In the genomic region with DNA sequence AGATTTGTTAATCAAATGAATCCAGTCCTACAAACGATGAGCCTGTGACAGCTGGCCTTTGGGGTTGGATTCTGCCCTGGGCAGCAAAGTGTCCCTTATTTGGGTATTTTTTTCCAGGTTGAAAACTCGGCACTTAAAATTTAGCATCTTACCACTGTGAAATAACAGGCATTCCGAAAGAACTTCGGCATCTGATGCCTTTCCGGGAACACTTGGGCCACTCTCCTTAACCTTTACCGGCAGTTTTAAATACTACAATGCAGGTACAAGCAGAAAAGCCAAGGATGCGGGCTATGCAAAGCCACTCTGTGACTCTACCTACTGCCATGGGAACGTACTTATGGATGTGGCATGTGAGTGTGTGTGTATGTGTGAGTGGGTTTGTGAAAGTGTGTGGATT, we compare ENCODE assay signal across 14 cellular contexts. TPM values are rescaled to one million over a fixed set of nuclear protein-coding genes. Genes with fewer than 3 reads are reported as not detected.
DNase-seq lines count a peak whose midpoint lies in the region; ATAC-seq and TF ChIP-seq lines count a peak whose summit lies in the region.
"Had no signal": no experiment of that assay in that cellular context is flagged by ENCODE, and none has a peak within 500 bp of the region (broad histone marks: within the 10 kb centered on the region; RNA-seq: fewer than 3 reads in every experiment).

No MANE protein-coding gene starts in this region.

- peaks cover 0 to 16% of the 10 kb centered on the region in 2 donors for H3K27me3 ChIP-seq in breast epithelium
- peaks cover 57% of the 10 kb centered on the region for H3K27me3 ChIP-seq in iPS-20b (ENCODE audit: insufficient read depth, low read length)
- H3K27me3 ChIP-seq in thyroid gland, result no peaks in the 10 kb centered on the region

- ATAC-seq in HG02973 (IDR thresholded peaks at IDR 0.05; ENCODE audit: unreplicated experiment) (no peak), HG02852 (IDR thresholded peaks at IDR 0.05; ENCODE audit: unreplicated experiment) (no peak)
- ATAC-seq: activated CD4-positive, CD25-positive, alpha-beta regulatory T cell treated with anti-CD3 and anti-CD28 coated beads, Interleukin-2, amount 50 U/mL, for 24 hours; activated naive CD4-positive, alpha-beta T cell treated with anti-CD3 and anti-CD28 coated beads, Interleukin-2, amount 50 U/mL, for 72 hours had no signal

- H3K4me1 ChIP-seq in breast epithelium, result no peaks in the 10 kb centered on the region
- peaks cover 47% of the 10 kb centered on the region for H3K4me1 ChIP-seq in iPS-20b (ENCODE audit: insufficient read depth, low read length)
- peaks cover 19 to 39% of the 10 kb centered on the region in 2 donors for H3K4me1 ChIP-seq in thyroid gland

- H3K9me3 ChIP-seq in breast epithelium, result no peaks in the 10 kb centered on the region
- H3K9me3 ChIP-seq in iPS-20b (ENCODE audit: insufficient read depth, low read depth, low read length), result no peaks in the 10 kb centered on the region
- no peaks in the 10 kb centered on the region for H3K9me3 ChIP-seq in thyroid gland

- no peak overlapping the region for H3K27ac ChIP-seq in breast epithelium
- no peak overlapping the region for H3K27ac ChIP-seq in iPS-20b (ENCODE audit: low read length)
- H3K27ac ChIP-seq in thyroid gland, result peak overlapping the region in 2 of 3 donors; percentile 8 to 14
- H3K27ac ChIP-seq: GM23248 had no signal

- peak overlapping the region; percentile 0 for H3K4me3 Mint-ChIP-seq in MCF 10A (ENCODE audit: unreplicated experiment)
- peak overlapping the region; percentile 82 for H3K4me3 Mint-ChIP-seq in activated T-helper 1 cell treated with anti-CD3 and anti-CD28 coated beads, Interleukin-12 subunit alpha, Interleukin-12 subunit beta, Interleukin-2, Interleukin-4 antibody, amounts not matched to agents 30 ng/mL and 10 ng/mL and 1 ng/mL, durations not matched to agents 14 hours and 24 hours and 36 hours

- no peak overlapping the region for H3K4me3 ChIP-seq in breast epithelium
- H3K4me3 ChIP-seq in iPS-20b (ENCODE audit: low read length), result peak overlapping the region; percentile 72
- H3K4me3 ChIP-seq in thyroid gland (replicated peaks in 1 of 3), result no peak overlapping the region

- peaks cover 9% of the 10 kb centered on the region for H3K9me3 Mint-ChIP-seq in MCF 10A (ENCODE audit: unreplicated experiment)
- H3K9me3 Mint-ChIP-seq in activated T-helper 1 cell treated with anti-CD3 and anti-CD28 coated beads, Interleukin-12 subunit alpha, Interleukin-12 subunit beta, Interleukin-2, Interleukin-4 antibody, amounts not matched to agents 30 ng/mL and 10 ng/mL and 1 ng/mL, durations not matched to agents 14 hours and 24 hours and 36 hours, result no peaks in the 10 kb centered on the region
- H3K9me3 Mint-ChIP-seq: activated naive CD4-positive, alpha-beta T cell treated with anti-CD3 and anti-CD28 coated beads, Interleukin-2, amount 50 U/mL, for 72 hours had no signal

- H3K9ac ChIP-seq in iPS-20b (ENCODE audit: low read depth, low read length), result no peak overlapping the region
- H3K9ac ChIP-seq: GM23248 had no signal

- no peak overlapping the region for H3K27ac Mint-ChIP-seq in MCF 10A (ENCODE audit: low read depth, unreplicated experiment)
- H3K27ac Mint-ChIP-seq in activated T-helper 1 cell treated with anti-CD3 and anti-CD28 coated beads, Interleukin-12 subunit alpha, Interleukin-12 subunit beta, Interleukin-2, Interleukin-4 antibody, amounts not matched to agents 30 ng/mL and 10 ng/mL and 1 ng/mL, durations not matched to agents 14 hours and 24 hours and 36 hours, result peak overlapping the region; percentile 70

- POLR2A ChIA-PET in MCF 10A (lab: Yijun Ruan, JAX), result interaction anchor here (0.6 kb wide), 2 partner anchors 39 to 43 kb away, joined by 3 read pairs; no protein-coding TSS in a partner anchor

- H3K4me1 Mint-ChIP-seq in MCF 10A (ENCODE audit: insufficient read depth, unreplicated experiment), result peaks cover 12% of the 10 kb centered on the region
- H3K4me1 Mint-ChIP-seq in activated T-helper 1 cell treated with anti-CD3 and anti-CD28 coated beads, Interleukin-12 subunit alpha, Interleukin-12 subunit beta, Interleukin-2, Interleukin-4 antibody, amounts not matched to agents 30 ng/mL and 10 ng/mL and 1 ng/mL, durations not matched to agents 14 hours and 24 hours and 36 hours (ENCODE audit: low read depth), result peaks cover 49% of the 10 kb centered on the region

- no peaks in the 10 kb centered on the region for H3K36me3 Mint-ChIP-seq in MCF 10A (ENCODE audit: insufficient read depth, unreplicated experiment)
- peaks cover 2% of the 10 kb centered on the region for H3K36me3 Mint-ChIP-seq in activated T-helper 1 cell treated with anti-CD3 and anti-CD28 coated beads, Interleukin-12 subunit alpha, Interleukin-12 subunit beta, Interleukin-2, Interleukin-4 antibody, amounts not matched to agents 30 ng/mL and 10 ng/mL and 1 ng/mL, durations not matched to agents 14 hours and 24 hours and 36 hours (ENCODE audit: low read depth)

- DNase-seq in MCF 10A (ENCODE audit: unreplicated experiment) (no peak), breast epithelium (ENCODE audit: low spot score in 2 of 2) (no peak), thyroid gland (no peak), NCI-H69 (lab: John Stamatoyannopoulos, UW) (no peak)
- no peak for DNase-seq in activated T-helper 1 cell treated with anti-CD3 and anti-CD28 coated beads, Interleukin-12 subunit alpha, Interleukin-12 subunit beta, Interleukin-2, Interleukin-4 antibody, amounts not matched to agents 30 ng/mL and 10 ng/mL and 1 ng/mL, durations not matched to agents 14 hours and 24 hours and 36 hours (ENCODE audit: low spot score)
- DNase-seq: EL; GM23248; NCI-H2171; stimulated activated naive CD4-positive, alpha-beta T cell treated with Interleukin-2 at 50 U/mL for 16 hours had no signal

- no peaks in the 10 kb centered on the region for H3K36me3 ChIP-seq in breast epithelium
- H3K36me3 ChIP-seq in iPS-20b (ENCODE audit: insufficient read depth, low read depth, low read length), result no peaks in the 10 kb centered on the region
- no peaks in the 10 kb centered on the region for H3K36me3 ChIP-seq in thyroid gland

- intact Hi-C loops in MCF 10A (cut with micrococcal nuclease) (no loop called here), breast epithelium (cut with DNase I; ENCODE audit: low total_unique reads) (no loop called here), thyroid gland (cut with DNase I) (no loop called here)
- intact Hi-C loops in activated T-helper 1 cell treated with anti-CD3 and anti-CD28 coated beads, Interleukin-12 subunit alpha, Interleukin-12 subunit beta, Interleukin-2, Interleukin-4 antibody, amounts not matched to agents 30 ng/mL and 10 ng/mL and 1 ng/mL, durations not matched to agents 14 hours and 24 hours and 36 hours (cut with micrococcal nuclease), result no loop called here

- CTCF ChIA-PET in MCF 10A (lab: Yijun Ruan, JAX), result interaction anchor here (1.1 kb wide), 1 partner anchor 9 kb away, joined by 5 read pairs; no protein-coding TSS in a partner anchor

- TF ChIP-seq POLR2A in breast epithelium (IDR thresholded peaks at IDR 0.05) (no peak), thyroid gland (IDR thresholded peaks at IDR 0.05) (no peak)

- H3K27me3 Mint-ChIP-seq in MCF 10A (ENCODE audit: insufficient read depth, unreplicated experiment), result peaks cover 26% of the 10 kb centered on the region
- no peaks in the 10 kb centered on the region for H3K27me3 Mint-ChIP-seq in activated T-helper 1 cell treated with anti-CD3 and anti-CD28 coated beads, Interleukin-12 subunit alpha, Interleukin-12 subunit beta, Interleukin-2, Interleukin-4 antibody, amounts not matched to agents 30 ng/mL and 10 ng/mL and 1 ng/mL, durations not matched to agents 14 hours and 24 hours and 36 hours (ENCODE audit: insufficient read depth)

- no peak for TF ChIP-seq CTCF in MCF 10A (IDR thresholded peaks at IDR 0.05; ENCODE audit: unreplicated experiment)
- no peak for TF ChIP-seq CTCF in breast epithelium (IDR thresholded peaks at IDR 0.05)
- no peak for TF ChIP-seq CTCF in thyroid gland (IDR thresholded peaks at IDR 0.05)

- no TSS peak for BruUV-seq in MCF 10A (replicated peaks; lab: Mats Ljungman, UMichigan)

- 84 to 85% methylated on average over 8 of the region's 8 CpGs for whole genome bisulfite sequencing in thyroid gland, 2 donors

RNA-seq across cellular contexts. Expression of a gene that starts 1.0 kb away (rescaled TPM):
- total RNA-seq in MCF 10A (2022) (not detected in 2 replicates), breast epithelium (10 to 100 TPM in 2 of 3 donors, 1 to 10 TPM in 1; 6.1 to 15.7 (median 11.1) TPM), thyroid gland (10 to 100 TPM in 3 of 4 donors, 1 to 10 TPM in 1; 9.2 to 18.8 (median 14.8) TPM)
- total RNA-seq in activated T-helper 1 cell treated with anti-CD3 and anti-CD28 coated beads, Interleukin-12 subunit alpha, Interleukin-12 subunit beta, Interleukin-2, Interleukin-4 antibody, amounts not matched to agents 30 ng/mL and 10 ng/mL and 1 ng/mL, durations not matched to agents 14 hours and 24 hours and 36 hours, result 22.6 and 26.7 TPM in 2 replicates
- total RNA-seq: GM23248 had no signal

Comparison
In these comparisons a context has a peak if more than half of its experiments do, and no peak if none do; other contexts are left out.
1. H3K27ac ChIP-seq: peak in thyroid gland (2 of 3); none in breast epithelium (0 of 2) and iPS-20b (single experiment).